Comparison of ENCODE assay signal across 1 cellular context in the genomic region with DNA sequence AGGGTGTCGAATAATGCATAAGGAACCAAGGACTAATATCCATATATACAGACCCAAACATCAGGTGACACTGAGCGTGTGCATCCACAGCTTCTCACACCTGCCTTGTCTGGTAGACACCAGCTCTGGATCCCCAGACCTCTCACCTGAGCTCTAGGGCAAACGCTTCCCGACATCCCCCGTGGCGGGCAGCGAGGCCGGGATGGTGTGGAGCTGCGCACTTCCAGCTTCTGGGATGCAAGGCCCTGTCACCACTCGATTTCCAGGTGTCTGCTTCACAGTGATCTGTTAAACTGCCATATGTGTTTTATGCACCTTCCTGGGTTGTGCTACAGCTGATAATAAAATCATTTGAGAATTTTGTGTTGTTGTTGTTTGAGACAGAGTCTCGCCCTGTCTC.
TF ChIP-seq lines count a peak whose summit lies in the region.

No MANE protein-coding gene starts in this region.

TF ChIP-seq in WTC11, 78 proteins besides CTCF, POLR2A, EP300 and RAD21 (continued from another document):
- TF ChIP-seq, protein P1, sequence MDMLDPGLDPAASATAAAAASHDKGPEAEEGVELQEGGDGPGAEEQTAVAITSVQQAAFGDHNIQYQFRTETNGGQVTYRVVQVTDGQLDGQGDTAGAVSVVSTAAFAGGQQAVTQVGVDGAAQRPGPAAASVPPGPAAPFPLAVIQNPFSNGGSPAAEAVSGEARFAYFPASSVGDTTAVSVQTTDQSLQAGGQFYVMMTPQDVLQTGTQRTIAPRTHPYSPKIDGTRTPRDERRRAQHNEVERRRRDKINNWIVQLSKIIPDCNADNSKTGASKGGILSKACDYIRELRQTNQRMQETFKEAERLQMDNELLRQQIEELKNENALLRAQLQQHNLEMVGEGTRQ (CRISPR knock-in tag; IDR thresholded peaks at IDR 0.05) = no peak
- TF ChIP-seq NR1H2 (CRISPR knock-in tag; IDR thresholded peaks at IDR 0.05) = no peak
- TF ChIP-seq, protein P2, sequence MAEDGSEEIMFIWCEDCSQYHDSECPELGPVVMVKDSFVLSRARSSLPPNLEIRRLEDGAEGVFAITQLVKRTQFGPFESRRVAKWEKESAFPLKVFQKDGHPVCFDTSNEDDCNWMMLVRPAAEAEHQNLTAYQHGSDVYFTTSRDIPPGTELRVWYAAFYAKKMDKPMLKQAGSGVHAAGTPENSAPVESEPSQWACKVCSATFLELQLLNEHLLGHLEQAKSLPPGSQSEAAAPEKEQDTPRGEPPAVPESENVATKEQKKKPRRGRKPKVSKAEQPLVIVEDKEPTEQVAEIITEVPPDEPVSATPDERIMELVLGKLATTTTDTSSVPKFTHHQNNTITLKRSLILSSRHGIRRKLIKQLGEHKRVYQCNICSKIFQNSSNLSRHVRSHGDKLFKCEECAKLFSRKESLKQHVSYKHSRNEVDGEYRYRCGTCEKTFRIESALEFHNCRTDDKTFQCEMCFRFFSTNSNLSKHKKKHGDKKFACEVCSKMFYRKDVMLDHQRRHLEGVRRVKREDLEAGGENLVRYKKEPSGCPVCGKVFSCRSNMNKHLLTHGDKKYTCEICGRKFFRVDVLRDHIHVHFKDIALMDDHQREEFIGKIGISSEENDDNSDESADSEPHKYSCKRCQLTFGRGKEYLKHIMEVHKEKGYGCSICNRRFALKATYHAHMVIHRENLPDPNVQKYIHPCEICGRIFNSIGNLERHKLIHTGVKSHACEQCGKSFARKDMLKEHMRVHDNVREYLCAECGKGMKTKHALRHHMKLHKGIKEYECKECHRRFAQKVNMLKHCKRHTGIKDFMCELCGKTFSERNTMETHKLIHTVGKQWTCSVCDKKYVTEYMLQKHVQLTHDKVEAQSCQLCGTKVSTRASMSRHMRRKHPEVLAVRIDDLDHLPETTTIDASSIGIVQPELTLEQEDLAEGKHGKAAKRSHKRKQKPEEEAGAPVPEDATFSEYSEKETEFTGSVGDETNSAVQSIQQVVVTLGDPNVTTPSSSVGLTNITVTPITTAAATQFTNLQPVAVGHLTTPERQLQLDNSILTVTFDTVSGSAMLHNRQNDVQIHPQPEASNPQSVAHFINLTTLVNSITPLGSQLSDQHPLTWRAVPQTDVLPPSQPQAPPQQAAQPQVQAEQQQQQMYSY (CRISPR knock-in tag; IDR thresholded peaks at IDR 0.05) = no peak
